9 cellular contexts compared by ENCODE assay signal in genomic region chr12:100200450-100201181, GRCh38. TPM values are rescaled to one million over a fixed set of nuclear protein-coding genes. Genes with fewer than 3 reads are reported as not detected.
DNase-seq lines count a peak whose midpoint lies in the region; ATAC-seq, FAIRE-seq and TF ChIP-seq lines count a peak whose summit lies in the region.
"Had no signal": no experiment of that assay in that cellular context is flagged by ENCODE, and none has a peak within 500 bp of the region (broad histone marks: within the 10 kb centered on the region; RNA-seq: fewer than 3 reads in every experiment).

ACTR6 (plus strand) TSS chr12:100200815; CDS start chr12:100200852, 37 bp downstream.

- H3K9me3 ChIP-seq in kidney (ENCODE audit: control insufficient read depth in 1 of 2, low read length in 2 of 2): no peaks in the 10 kb centered on the region

- DNase-seq in AG10803 (ENCODE audit: low read depth): peak; percentile 94
- peak; percentile 94 to 95 for DNase-seq in NCI-H446 (lab: John Stamatoyannopoulos, UW)
- peak; percentile 97 for DNase-seq in activated CD4-positive, CD25-positive, alpha-beta regulatory T cell treated with anti-CD3 and anti-CD28 coated beads, Interleukin-2, amount 50 U/mL, for 16 hours (ENCODE audit: low read depth, low spot score)
- peak; percentile 98 for DNase-seq in cerebellar cortex (ENCODE audit: low spot score)
- peak; percentile 96 for DNase-seq in kidney
- peak; percentile 90 to 91 for DNase-seq in stimulated activated CD4-positive, alpha-beta T cell treated with anti-CD3 and anti-CD28 coated beads, Interleukin-15, amount 100 ng/mL, for 48 hours (ENCODE audit: low read depth in 2 of 2)

- TF ChIP-seq CTCF in AG10803 (conservative IDR thresholded peaks at IDR 0.05; ENCODE audit: low read length): no peak
- peak; percentile 13 for TF ChIP-seq CTCF in kidney (IDR thresholded peaks at IDR 0.05; ENCODE audit: borderline replicate concordance, extremely low read depth, insufficient read depth)

- peak within 1 kb of the TSS; percentile 21 to 88 for H3K9ac ChIP-seq in kidney (ENCODE audit: low read length in 2 of 2)

- intact Hi-C loops in kidney (cut with DNase I): no loop called here

- H3K36me3 ChIP-seq in kidney (ENCODE audit: control insufficient read depth in 1 of 2, insufficient read depth in 2 of 2, low read length in 2 of 2): no peaks in the 10 kb centered on the region

- peak within 1 kb of the TSS; percentile 34 to 70 for H3K27ac ChIP-seq in kidney (ENCODE audit: low read depth in 2 of 2, low read length in 2 of 2)

- peak; percentile 82 for ATAC-seq in GM19025 (IDR thresholded peaks at IDR 0.05; ENCODE audit: low read depth, unreplicated experiment)
- ATAC-seq in HG03342 (IDR thresholded peaks at IDR 0.05; ENCODE audit: unreplicated experiment): peak; percentile 92

- H3K4me3 ChIP-seq in AG10803 (ENCODE audit: low read length) (peak within 1 kb of the TSS; percentile 93), kidney (ENCODE audit: low read length in 2 of 2) (peak within 1 kb of the TSS; percentile 90 to 92)

- peaks cover 0 to 14% of the 10 kb centered on the region in 2 donors for H3K4me1 ChIP-seq in kidney (ENCODE audit: control insufficient read depth in 1 of 2, insufficient read depth in 1 of 2, low read depth in 1 of 2, low read length in 2 of 2)

- FAIRE-seq in kidney (lab: Jason Lieb, UNC): peak; percentile 33
- FAIRE-seq: colon had no signal

RNA-seq across cellular contexts. Expression of gene ACTR6, which starts in this region (rescaled TPM):
- total RNA-seq in kidney: 29.2 TPM
- polyA plus RNA-seq in kidney (ENCODE audit: insufficient read depth, low read depth, low replicate concordance): 23.1 TPM

Comparison
In these comparisons a context has a peak if more than half of its experiments do, and no peak if none do; other contexts are left out.
1. Peak in every context shown above with its lines: DNase-seq, ATAC-seq, H3K4me3 ChIP-seq and H3K27ac ChIP-seq.